19 cellular contexts compared by ENCODE assay signal in genomic region chr16:1673424-1674151, GRCh38.
"Had no signal": no experiment of that assay in that cellular context is flagged by ENCODE, and none has a peak within 500 bp of the region (broad histone marks: within the 10 kb centered on the region; RNA-seq: fewer than 3 reads in every experiment).

No MANE protein-coding gene starts in this region.

- H3K27me3 Mint-ChIP-seq: naive B cell; stimulated activated memory B cell treated with anti-CD40 and anti-IgM and Interleukin-4, amounts not matched to agents 10 μg/mL and 1 μg/mL and 100 μg/mL, for 72 hours; stimulated activated naive CD8-positive, alpha-beta T cell treated with anti-CD3 and anti-CD28 coated beads, Interleukin-15, amount 100 ng/mL, for 72 hours had no signal

- H3K4me3 Mint-ChIP-seq: nephron; stimulated activated memory B cell treated with anti-CD40 and anti-IgM and Interleukin-4, amounts not matched to agents 10 μg/mL and 1 μg/mL and 100 μg/mL, for 72 hours; stimulated activated naive CD8-positive, alpha-beta T cell treated with anti-CD3 and anti-CD28 coated beads, Interleukin-15, amount 100 ng/mL, for 72 hours had no signal

- H3K27ac ChIP-seq: coronary artery, dorsolateral prefrontal cortex, esophagus squamous epithelium, neutrophil, spleen, testis, tibial nerve had no signal

- ATAC-seq: left colon; left ventricle myocardium superior; sciatic nerve; stimulated activated memory B cell treated with anti-CD40 and anti-IgM and Interleukin-4, amounts not matched to agents 10 μg/mL and 1 μg/mL and 100 μg/mL, for 72 hours; stimulated activated naive CD8-positive, alpha-beta T cell treated with anti-CD3 and anti-CD28 coated beads, Interleukin-15, amount 100 ng/mL, for 72 hours had no signal

- H3K4me3 ChIP-seq: coronary artery, dorsolateral prefrontal cortex, esophagus squamous epithelium, spleen, testis, tibial nerve had no signal

- H3K4me1 ChIP-seq: testis had no signal

- H3K9me3 Mint-ChIP-seq: naive B cell; nephron; stimulated activated memory B cell treated with anti-CD40 and anti-IgM and Interleukin-4, amounts not matched to agents 10 μg/mL and 1 μg/mL and 100 μg/mL, for 72 hours; stimulated activated naive CD8-positive, alpha-beta T cell treated with anti-CD3 and anti-CD28 coated beads, Interleukin-15, amount 100 ng/mL, for 72 hours had no signal

- H3K9me3 ChIP-seq: esophagus squamous epithelium, neutrophil, spleen, testis, tibial nerve had no signal

- DNase-seq: dorsolateral prefrontal cortex; effector memory CD4-positive, alpha-beta T cell; esophagus squamous epithelium; left colon; left ventricle myocardium superior; mesendoderm; naive B cell; spleen; stimulated activated CD4-positive, alpha-beta T cell treated with anti-CD3 and anti-CD28 coated beads, Interleukin-15, amount 100 ng/mL, for 24 hours; stimulated activated CD4-positive, alpha-beta T cell treated with anti-CD3 and anti-CD28 coated beads, Interleukin-1b, Interleukin-23, amount 100 ng/mL, for 48 hours; stimulated activated CD4-positive, alpha-beta T cell treated with anti-CD3 and anti-CD28 coated beads, Interleukin-4, amount 100 ng/mL, for 24 hours; stimulated activated naive CD8-positive, alpha-beta T cell treated with anti-CD3 and anti-CD28 coated beads, Interleukin-15, amount 100 ng/mL, for 72 hours; testis had no signal

- H3K27ac Mint-ChIP-seq: nephron; stimulated activated memory B cell treated with anti-CD40 and anti-IgM and Interleukin-4, amounts not matched to agents 10 μg/mL and 1 μg/mL and 100 μg/mL, for 72 hours; stimulated activated naive CD8-positive, alpha-beta T cell treated with anti-CD3 and anti-CD28 coated beads, Interleukin-15, amount 100 ng/mL, for 72 hours had no signal

- H3K27me3 ChIP-seq: dorsolateral prefrontal cortex, esophagus squamous epithelium, neutrophil, spleen, testis, tibial nerve had no signal
